ENCODE assay signal across 13 cellular contexts in the genomic region with DNA sequence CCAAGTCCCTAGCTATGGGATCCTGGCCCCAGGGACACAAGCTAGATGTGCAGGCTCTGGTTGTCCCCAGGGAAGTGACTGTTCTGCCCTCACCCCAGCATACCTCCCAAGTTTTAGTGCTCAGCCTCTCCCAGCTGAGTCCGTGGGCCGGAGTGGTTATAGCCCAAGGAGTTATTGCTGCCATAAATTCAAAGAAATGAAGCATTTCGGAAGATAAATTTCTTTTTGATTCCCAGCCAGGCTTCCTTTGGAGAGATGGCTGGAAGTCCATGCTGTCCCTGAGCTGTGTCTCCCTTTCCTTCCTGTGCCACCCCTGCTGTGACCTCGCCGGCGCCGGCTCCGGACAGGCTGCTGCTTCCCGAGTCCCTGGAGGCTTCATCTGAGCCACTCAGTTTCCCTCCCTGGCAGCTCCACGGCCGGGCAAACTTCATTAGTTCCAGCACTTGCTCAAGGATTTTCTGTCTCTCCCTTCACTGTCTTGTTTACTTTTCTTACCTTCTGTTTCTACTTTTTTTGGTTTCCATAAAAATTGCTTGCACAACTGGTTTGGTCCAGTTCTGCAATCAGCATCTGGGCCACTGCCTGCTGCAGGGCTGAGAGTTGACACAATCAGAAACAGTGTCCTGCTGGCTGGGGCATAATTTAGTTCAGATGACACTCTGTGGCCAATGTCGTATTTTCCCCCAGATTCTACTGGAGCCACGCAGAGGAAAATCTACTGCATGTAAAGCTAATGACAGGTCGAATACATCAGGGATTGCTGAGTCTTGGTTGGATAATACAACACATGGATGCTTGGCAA.
DNase-seq lines count a peak whose midpoint lies in the region; ATAC-seq and TF ChIP-seq lines count a peak whose summit lies in the region.
"Had no signal": no experiment of that assay in that cellular context is flagged by ENCODE, and none has a peak within 500 bp of the region (broad histone marks: within the 10 kb centered on the region; RNA-seq: fewer than 3 reads in every experiment).

No MANE protein-coding gene starts in this region.

- TF ChIP-seq CTCF in PC-3 (conservative IDR thresholded peaks at IDR 0.05; ENCODE audit: low read depth, low read length), result no peak

- no peaks in the 10 kb centered on the region for H3K79me2 ChIP-seq in PC-3 (ENCODE audit: low read length)

- no peak overlapping the region for H3K27ac ChIP-seq in PC-3 (ENCODE audit: low read length)
- no peak overlapping the region for H3K27ac ChIP-seq in right cardiac atrium (ENCODE audit: low read length)
- H3K27ac ChIP-seq: tibial nerve had no signal

- 43% methylated on average over 14 of the region's 14 CpGs for WGBS in right cardiac atrium

- no peak overlapping the region for H3K9ac ChIP-seq in PC-3 (ENCODE audit: low read length)

- CTCF ChIA-PET in PC-3 (lab: Charles Lee), result no interaction called here

- H3F3A ChIP-seq in PC-3 (ENCODE audit: low read length, unreplicated experiment), result no peaks in the 10 kb centered on the region

- POLR2A ChIA-PET in PC-3 (lab: Charles Lee; ENCODE audit: unreplicated experiment), result no interaction called here

- H3K4me3 ChIP-seq in PC-3 (ENCODE audit: low read length), result no peak overlapping the region
- no peak overlapping the region for H3K4me3 ChIP-seq in right cardiac atrium (ENCODE audit: low read length)
- H3K4me3 ChIP-seq: HAP-1, tibial nerve had no signal

- intact Hi-C loops in PC-3 (cut with micrococcal nuclease), result no loop called here
- intact Hi-C loops in right cardiac atrium (cut with DNase I), result no loop called here
- intact Hi-C loops in sciatic nerve (cut with DNase I), result no loop called here

- H4K20me1 ChIP-seq in PC-3 (ENCODE audit: low read length), result no peaks in the 10 kb centered on the region

- no peaks in the 10 kb centered on the region for H3K9me2 ChIP-seq in PC-3 (replicated peaks; ENCODE audit: low read length)

- H3K36me3 ChIP-seq in PC-3 (ENCODE audit: low read depth, low read length), result no peaks in the 10 kb centered on the region
- H3K36me3 ChIP-seq: HAP-1, tibial nerve had no signal

- no peak overlapping the region for H3K4me2 ChIP-seq in PC-3 (ENCODE audit: low read length)

- no peak for ATAC-seq in PC-3
- ATAC-seq in right cardiac atrium, result peak; percentile 58 to 73
- ATAC-seq in sciatic nerve, result peak; percentile 60
- ATAC-seq in GM18519 (IDR thresholded peaks at IDR 0.05; ENCODE audit: low FRiP score, unreplicated experiment), result no peak
- ATAC-seq: activated T-cell treated with anti-CD3 and anti-CD28 coated beads, Interleukin-2, amount 50 U/mL, for 4 hours had no signal

- DNase-seq in D341Med (ENCODE audit: low spot score) (peak; percentile 28), PC-3 (peak; percentile 18), right cardiac atrium (peak; percentile 43 to 79 (median 71)), sciatic nerve (ENCODE audit: low spot score) (peak; percentile 58), iPS-NIHi11 (ENCODE audit: low spot score) (no peak), activated gamma-delta T cell treated with Interleukin-2 at 50 U/mL for 16 hours (no peak), NCI-H1105 treated with DMSO at 0.1 percent for 48 hours (lab: John Stamatoyannopoulos, UW) (no peak)
- DNase-seq: activated T-cell treated with anti-CD3 and anti-CD28 coated beads, Interleukin-2, amount 50 U/mL, for 4 hours; DMS 273 treated with DMSO at 0.1 percent for 48 hours; T-helper 2 cell had no signal

- H3K27me3 ChIP-seq in PC-3 (ENCODE audit: low read length) (peaks cover 84% of the 10 kb centered on the region), right cardiac atrium (ENCODE audit: control insufficient read depth, insufficient read depth) (no peaks in the 10 kb centered on the region)
- H3K27me3 ChIP-seq: tibial nerve had no signal

- no peaks in the 10 kb centered on the region for H3K4me1 ChIP-seq in PC-3 (ENCODE audit: insufficient read depth, low read length)
- H3K4me1 ChIP-seq in right cardiac atrium (ENCODE audit: control insufficient read depth, insufficient read depth, low read length), result peaks cover 3% of the 10 kb centered on the region
- H3K4me1 ChIP-seq: HAP-1 had no signal

- no peak overlapping the region for H2AFZ ChIP-seq in PC-3 (ENCODE audit: low read length)

- BruUV-seq in PC-3 (replicated peaks; lab: Mats Ljungman, UMichigan), result no TSS peak

- H3K9me3 ChIP-seq in PC-3 (ENCODE audit: low read length) (no peaks in the 10 kb centered on the region), right cardiac atrium (ENCODE audit: control insufficient read depth, low read length) (no peaks in the 10 kb centered on the region)
- H3K9me3 ChIP-seq: HAP-1, tibial nerve had no signal

Comparison
In these comparisons a context has a peak if more than half of its experiments do, and no peak if none do; other contexts are left out.
1. DNase-seq: peak in D341Med (single experiment), PC-3 (single experiment), right cardiac atrium (3 of 3) and sciatic nerve (single experiment); none in iPS-NIHi11 (single experiment), activated gamma-delta T cell treated with Interleukin-2 at 50 U/mL for 16 hours (single experiment) and NCI-H1105 treated with DMSO at 0.1 percent for 48 hours (single experiment).
2. ATAC-seq: peak in right cardiac atrium (2 of 2) and sciatic nerve (single experiment); none in PC-3 (single experiment) and GM18519 (single experiment).